In genomic region chr13:69947577-69947976, GRCh38 we compare ENCODE assay signal across 17 cellular contexts.
DNase-seq lines count a peak whose midpoint lies in the region; ATAC-seq lines count a peak whose summit lies in the region.
"Had no signal": no experiment of that assay in that cellular context is flagged by ENCODE, and none has a peak within 500 bp of the region (broad histone marks: within the 10 kb centered on the region; RNA-seq: fewer than 3 reads in every experiment).

No MANE protein-coding gene starts in this region.

- no peak overlapping the region for H2BK5ac ChIP-seq in trophoblast cell (ENCODE audit: low read depth, low read length, poor library complexity)

- no peak overlapping the region for H2BK120ac ChIP-seq in trophoblast cell (ENCODE audit: insufficient read depth, low read length, poor library complexity)

- peak overlapping the region; percentile 30; the same call in 1 of the 2 replicates for H3K4me3 ChIP-seq in Karpas-422 (ENCODE audit: low read length)
- H3K4me3 ChIP-seq in trophoblast cell (ENCODE audit: low read depth, low read length), result no peak overlapping the region
- H3K4me3 ChIP-seq: ascending aorta, upper lobe of left lung had no signal

- no peak overlapping the region for H4K91ac ChIP-seq in trophoblast cell (ENCODE audit: low read depth, low read length)

- no peak overlapping the region for H3K18ac ChIP-seq in trophoblast cell (ENCODE audit: low read length)

- no peaks in the 10 kb centered on the region for H3K79me1 ChIP-seq in trophoblast cell (ENCODE audit: low read length)

- peak overlapping the region; percentile 89 for H2AFZ ChIP-seq in Karpas-422 (ENCODE audit: low read length)
- H2AFZ ChIP-seq in trophoblast cell (ENCODE audit: insufficient read depth, low read length, poor library complexity), result no peak overlapping the region

- H3K4me1 ChIP-seq in Karpas-422 (ENCODE audit: low read length) (peaks cover 10% of the 10 kb centered on the region), trophoblast cell (ENCODE audit: control insufficient read depth in 1 of 2, insufficient read depth in 2 of 2, low read length in 2 of 2) (no peaks in the 10 kb centered on the region)
- H3K4me1 ChIP-seq: ascending aorta, upper lobe of left lung had no signal

- H3K14ac ChIP-seq in trophoblast cell (ENCODE audit: low read length), result no peak overlapping the region

- no peaks in the 10 kb centered on the region for H4K20me1 ChIP-seq in Karpas-422 (ENCODE audit: insufficient read depth, low read depth, low read length)

- peak; percentile 13 for ATAC-seq in GM19467 (IDR thresholded peaks at IDR 0.05; ENCODE audit: unreplicated experiment)
- ATAC-seq in HG02970 (IDR thresholded peaks at IDR 0.05; ENCODE audit: low FRiP score, unreplicated experiment), result peak; percentile 28
- ATAC-seq: left lobe of liver; naive thymus-derived CD8-positive, alpha-beta T cell; SK-N-SH treated with all-trans-retinoic acid at 6 μM for 48 hours had no signal

- H3K9ac ChIP-seq in Karpas-422 (ENCODE audit: low read length) (no peak overlapping the region), trophoblast cell (ENCODE audit: low read length) (no peak overlapping the region)

- no peak overlapping the region for H2BK12ac ChIP-seq in trophoblast cell (ENCODE audit: low read length)

- H2AK5ac ChIP-seq in trophoblast cell (ENCODE audit: low read length), result no peak overlapping the region

- no peak overlapping the region for H3K4ac ChIP-seq in trophoblast cell (ENCODE audit: low read depth, low read length)

- WGBS in trophoblast cell (ENCODE audit: extremely low coverage, insufficient coverage, insufficient read length), result no CpG with 5 or more reads among the region's 2 CpGs

- peaks cover 3% of the 10 kb centered on the region for H3K9me3 ChIP-seq in Karpas-422 (ENCODE audit: low read length)
- H3K9me3 ChIP-seq in trophoblast cell (ENCODE audit: insufficient read depth, low read depth, low read length), result no peaks in the 10 kb centered on the region
- H3K9me3 ChIP-seq: ascending aorta, upper lobe of left lung had no signal

- H3K27ac ChIP-seq in Karpas-422 (ENCODE audit: low read length) (no peak overlapping the region), trophoblast cell (ENCODE audit: low read depth, low read length) (no peak overlapping the region)
- H3K27ac ChIP-seq: ascending aorta, upper lobe of left lung had no signal

- H3K27me3 ChIP-seq in Karpas-422 (ENCODE audit: low read length) (no peaks in the 10 kb centered on the region), trophoblast cell (ENCODE audit: insufficient read depth, low read length) (no peaks in the 10 kb centered on the region)
- H3K27me3 ChIP-seq: ascending aorta, upper lobe of left lung had no signal

- H4K8ac ChIP-seq in trophoblast cell (ENCODE audit: low read depth, low read length), result no peak overlapping the region

- H3K23ac ChIP-seq in trophoblast cell (ENCODE audit: low read length), result no peak overlapping the region

- no peaks in the 10 kb centered on the region for H3K9me2 ChIP-seq in Karpas-422 (replicated peaks; ENCODE audit: insufficient read depth, low read length)

- no peak overlapping the region for H4K12ac ChIP-seq in trophoblast cell (ENCODE audit: low read depth, low read length)

- H3K4me2 ChIP-seq in Karpas-422 (ENCODE audit: low read depth, low read length, poor library complexity, severe bottlenecking) (peak overlapping the region; percentile 30), trophoblast cell (ENCODE audit: low read length) (no peak overlapping the region)

- DNase-seq in DMS79 (lab: John Stamatoyannopoulos, UW) (peak; percentile 12), Karpas-422 (peak; percentile 44), NCI-H1048 (lab: John Stamatoyannopoulos, UW) (no peak), DMS53 treated with DMSO at 0.1 percent for 48 hours (lab: John Stamatoyannopoulos, UW; ENCODE audit: unreplicated experiment) (no peak), trophoblast cell (no peak)
- DNase-seq in effector CD8-positive, alpha-beta T cell (lab: John Stamatoyannopoulos, UW), result no peak
- DNase-seq: activated CD4-positive, CD25-positive, alpha-beta regulatory T cell; activated T-cell treated with anti-CD3 and anti-CD28 coated beads, Interleukin-2, amount 50 U/mL, for 48 hours; foreskin melanocyte; naive thymus-derived CD8-positive, alpha-beta T cell; NCI-H1694; upper lobe of left lung had no signal

- no peaks in the 10 kb centered on the region for H3K79me2 ChIP-seq in Karpas-422 (ENCODE audit: low read length)
- H3K79me2 ChIP-seq in trophoblast cell (ENCODE audit: control insufficient read depth, insufficient read depth, low read length, poor library complexity), result no peaks in the 10 kb centered on the region

- no peaks in the 10 kb centered on the region for H3K36me3 ChIP-seq in Karpas-422 (ENCODE audit: insufficient read depth, low read length)
- H3K36me3 ChIP-seq in trophoblast cell (ENCODE audit: control insufficient read depth in 1 of 2, insufficient read depth in 2 of 2, low read length in 2 of 2), result no peaks in the 10 kb centered on the region
- H3K36me3 ChIP-seq: ascending aorta, upper lobe of left lung had no signal

Comparison
In these comparisons a context has a peak if more than half of its experiments do, and no peak if none do; other contexts are left out.
1. DNase-seq: peak in DMS79 (single experiment) and Karpas-422 (single experiment); none in NCI-H1048 (single experiment), DMS53 treated with DMSO at 0.1 percent for 48 hours (single experiment), trophoblast cell (0 of 2) and effector CD8-positive, alpha-beta T cell (single experiment).